Comparison of ENCODE assay signal across 29 cellular contexts in genomic region chr5:56729488-56729887, GRCh38.
DNase-seq lines count a peak whose midpoint lies in the region; ATAC-seq and TF ChIP-seq lines count a peak whose summit lies in the region.
"Had no signal": no experiment of that assay in that cellular context is flagged by ENCODE, and none has a peak within 500 bp of the region (broad histone marks: within the 10 kb centered on the region; RNA-seq: fewer than 3 reads in every experiment).

No MANE protein-coding gene starts in this region.

- H3K27me3 ChIP-seq in BLaER1 (no peaks in the 10 kb centered on the region), OCI-LY3 (ENCODE audit: low read depth, low read length) (no peaks in the 10 kb centered on the region), osteoblast (ENCODE audit: insufficient read depth, low read length) (peaks cover 2% of the 10 kb centered on the region)
- H3K27me3 ChIP-seq: body of pancreas, sigmoid colon had no signal

- H3K36me3 Mint-ChIP-seq in memory B cell = peaks cover 6% of the 10 kb centered on the region
- H3K36me3 Mint-ChIP-seq: type B pancreatic cell had no signal

- no peak overlapping the region for H3K4me3 ChIP-seq in BLaER1
- no peak overlapping the region for H3K4me3 ChIP-seq in GM12865 (ENCODE audit: low read depth, low read length)
- peak overlapping the region; percentile 24 for H3K4me3 ChIP-seq in OCI-LY3 (ENCODE audit: low read length)
- H3K4me3 ChIP-seq in osteoblast (ENCODE audit: insufficient read depth, low read length) = no peak overlapping the region
- H3K4me3 ChIP-seq: body of pancreas, sigmoid colon had no signal

- peak overlapping the region; percentile 50 for H3K4me2 ChIP-seq in BLaER1
- H3K4me2 ChIP-seq in OCI-LY3 (ENCODE audit: low read length) = peak overlapping the region; percentile 59
- H3K4me2 ChIP-seq in osteoblast (ENCODE audit: insufficient read depth, low read length) = no peak overlapping the region

- H3K79me2 ChIP-seq in OCI-LY3 (ENCODE audit: low read length) (no peaks in the 10 kb centered on the region), osteoblast (ENCODE audit: insufficient read depth, low read length) (no peaks in the 10 kb centered on the region)

- ATAC-seq in memory B cell (ENCODE audit: low read depth) (peak; percentile 80), HG03097 (IDR thresholded peaks at IDR 0.05; ENCODE audit: low FRiP score, unreplicated experiment) (no peak)
- ATAC-seq: body of pancreas had no signal

- H2AFZ ChIP-seq in OCI-LY3 (ENCODE audit: low read depth, low read length) = no peak overlapping the region
- no peak overlapping the region for H2AFZ ChIP-seq in osteoblast (ENCODE audit: low read length)

- H3K9me3 Mint-ChIP-seq in memory B cell = peaks cover 1% of the 10 kb centered on the region

- TF ChIP-seq CTCF in GM12865 (IDR thresholded peaks at IDR 0.05; ENCODE audit: insufficient read depth, low read depth, low read length, missing control alignments) (no peak), OCI-LY3 (IDR thresholded peaks at IDR 0.05; ENCODE audit: low read depth, low read length) (no peak), osteoblast (IDR thresholded peaks at IDR 0.05; ENCODE audit: extremely low read depth, low read depth, low read length) (no peak)

- H3K9me3 ChIP-seq in BLaER1 = peaks cover 20% of the 10 kb centered on the region; the same call in 1 of the 2 replicates
- no peaks in the 10 kb centered on the region for H3K9me3 ChIP-seq in OCI-LY3 (ENCODE audit: insufficient read depth, low read length)
- H3K9me3 ChIP-seq in osteoblast (ENCODE audit: low read depth, low read length) = no peaks in the 10 kb centered on the region
- H3K9me3 ChIP-seq: body of pancreas, sigmoid colon had no signal

- no peaks in the 10 kb centered on the region for H4K20me1 ChIP-seq in BLaER1
- no peaks in the 10 kb centered on the region for H4K20me1 ChIP-seq in OCI-LY3 (ENCODE audit: insufficient read depth, low read length)
- no peaks in the 10 kb centered on the region for H4K20me1 ChIP-seq in osteoblast (ENCODE audit: insufficient read depth, low read length)

- H3K9ac ChIP-seq in BLaER1 (no peak overlapping the region), OCI-LY3 (ENCODE audit: low read length) (no peak overlapping the region)

- peaks cover 52% of the 10 kb centered on the region for H3K4me1 Mint-ChIP-seq in memory B cell

- H3K27ac Mint-ChIP-seq in memory B cell = peak overlapping the region; percentile 98
- H3K27ac Mint-ChIP-seq: activated naive CD4-positive, alpha-beta T cell treated with anti-CD3 and anti-CD28 coated beads for 36 hours; nephron; type B pancreatic cell had no signal

- H3K4me1 ChIP-seq in BLaER1 (peaks cover 43% of the 10 kb centered on the region), OCI-LY3 (ENCODE audit: low read length) (peaks cover 32% of the 10 kb centered on the region), osteoblast (ENCODE audit: insufficient read depth, low read length) (no peaks in the 10 kb centered on the region)

- DNase-seq in GM12865 (ENCODE audit: low read depth) (peak; percentile 14), memory B cell (ENCODE audit: low spot score in 2 of 2) (peak; percentile 21 to 56), NCI-H510A treated with DMSO at 0.1 percent for 48 hours (lab: John Stamatoyannopoulos, UW) (no peak), osteoblast (ENCODE audit: insufficient read length, low spot score, missing footprints) (no peak), SKM-1 (lab: John Stamatoyannopoulos, UW; ENCODE audit: unreplicated experiment) (no peak)
- DNase-seq: activated CD4-positive, alpha-beta T cell treated with anti-CD3 and anti-CD28 coated beads, Interleukin-2, amount 50 U/mL, for 1 hour; activated CD4-positive, CD25-positive, alpha-beta regulatory T cell; activated CD8-positive, alpha-beta memory T cell treated with anti-CD3 and anti-CD28 coated beads, Interleukin-2, amount 50 U/mL, for 4 hours; activated naive CD4-positive, alpha-beta T cell treated with anti-CD3 and anti-CD28 coated beads for 36 hours; body of pancreas; cerebellar nuclear complex; COR-L47; DMS53; Kasumi-1; midbrain; NCI-H1436 treated with DMSO at 0.1 percent for 48 hours; NCI-H2081 treated with DMSO at 0.1 percent for 48 hours; NCI-H446; NCI-H82; OCI-M1; sigmoid colon; stimulated activated CD4-positive, alpha-beta T cell treated with anti-CD3 and anti-CD28 coated beads, Interleukin-4, amount 100 ng/mL, for 24 hours; T-helper 1 cell had no signal

- peak overlapping the region; percentile 62 for H3K27ac ChIP-seq in BLaER1
- H3K27ac ChIP-seq in OCI-LY3 (ENCODE audit: low read length) = peak overlapping the region; percentile 56
- no peak overlapping the region for H3K27ac ChIP-seq in osteoblast (ENCODE audit: low read depth, low read length)
- H3K27ac ChIP-seq: body of pancreas, RWPE1, sigmoid colon had no signal

- H3K4me3 Mint-ChIP-seq in memory B cell = no peak overlapping the region
- H3K4me3 Mint-ChIP-seq: activated naive CD4-positive, alpha-beta T cell treated with anti-CD3 and anti-CD28 coated beads for 36 hours; nephron; type B pancreatic cell had no signal

- no peaks in the 10 kb centered on the region for H3K27me3 Mint-ChIP-seq in memory B cell
- H3K27me3 Mint-ChIP-seq: type B pancreatic cell had no signal

- H3K36me3 ChIP-seq in BLaER1 = no peaks in the 10 kb centered on the region
- H3K36me3 ChIP-seq in OCI-LY3 (replicated peaks; ENCODE audit: low read depth, low read length) = no peaks in the 10 kb centered on the region
- no peaks in the 10 kb centered on the region for H3K36me3 ChIP-seq in osteoblast (ENCODE audit: insufficient read depth, low read length)
- H3K36me3 ChIP-seq: sigmoid colon had no signal

Comparison
In these comparisons a context has a peak if more than half of its experiments do, and no peak if none do; other contexts are left out.
1. DNase-seq: peak in GM12865 (single experiment) and memory B cell (2 of 2); none in NCI-H510A treated with DMSO at 0.1 percent for 48 hours (single experiment), osteoblast (single experiment) and SKM-1 (single experiment).